Comparison of ENCODE assay signal across 28 cellular contexts in genomic region chr1:40704817-40705733, GRCh38. TPM values are rescaled to one million over a fixed set of nuclear protein-coding genes. Genes with fewer than 3 reads are reported as not detected.
A peak's percentile ranks its signal among the peaks of the same experiment; 100 is the strongest.
DNase-seq lines count a peak whose midpoint lies in the region; ATAC-seq and TF ChIP-seq lines count a peak whose summit lies in the region.
"Had no signal": no experiment of that assay in that cellular context is flagged by ENCODE, and none has a peak within 500 bp of the region (broad histone marks: within the 10 kb centered on the region; RNA-seq: fewer than 3 reads in every experiment).

No MANE protein-coding gene starts in this region.

- POLR2A ChIA-PET in activated CD4-positive, alpha-beta T cell treated with anti-CD3 and anti-CD28 coated beads for 36 hours (lab: Charles Lee): interaction anchor here (0.7 to 1.9 kb wide), 2 partner anchors 13 to 326 kb away, joined by 9 to 14 read pairs; partner anchors contain the start of gene NFYC
- POLR2A ChIA-PET in CD8-positive, alpha-beta T cell (lab: Charles Lee): interaction anchor here (1.3 to 6.0 kb wide), 2 partner anchors 11 to 13 kb away, joined by 5 to 40 read pairs; partner anchors contain the start of gene NFYC

- H3K4me3 Mint-ChIP-seq in activated CD4-positive, alpha-beta T cell treated with anti-CD3 and anti-CD28 coated beads for 36 hours: no peak overlapping the region
- H3K4me3 Mint-ChIP-seq in stimulated activated memory B cell treated with anti-CD40 and anti-IgM and Interleukin-4, amounts not matched to agents 10 μg/mL and 1 μg/mL and 100 μg/mL, for 72 hours: no peak overlapping the region
- H3K4me3 Mint-ChIP-seq in CD8-positive, alpha-beta T cell: no peak overlapping the region
- H3K4me3 Mint-ChIP-seq: activated CD8-positive, alpha-beta memory T cell treated with anti-CD3 and anti-CD28 coated beads, Interleukin-2, amount 10 ng/mL, durations not matched to agents 7 days and 5 days; activated naive CD4-positive, alpha-beta T cell treated with anti-CD3 and anti-CD28 coated beads, Interleukin-2, amount 10 ng/mL, durations not matched to agents 7 days and 5 days; activated T-cell treated with anti-CD3 and anti-CD28 coated beads, Interleukin-2, amount 50 U/mL, for 72 hours; immature natural killer cell had no signal

- no peaks in the 10 kb centered on the region for H3F3A ChIP-seq in OCI-LY1 (ENCODE audit: insufficient read depth, low read length)

- H2AFZ ChIP-seq in OCI-LY1 (ENCODE audit: low read length): no peak overlapping the region

- no peaks in the 10 kb centered on the region for H3K9me3 Mint-ChIP-seq in activated CD4-positive, alpha-beta T cell treated with anti-CD3 and anti-CD28 coated beads for 36 hours (ENCODE audit: low read depth)
- H3K9me3 Mint-ChIP-seq in stimulated activated memory B cell treated with anti-CD40 and anti-IgM and Interleukin-4, amounts not matched to agents 10 μg/mL and 1 μg/mL and 100 μg/mL, for 72 hours: no peaks in the 10 kb centered on the region
- no peaks in the 10 kb centered on the region for H3K9me3 Mint-ChIP-seq in CD8-positive, alpha-beta T cell
- H3K9me3 Mint-ChIP-seq: activated naive CD4-positive, alpha-beta T cell treated with anti-CD3 and anti-CD28 coated beads, Interleukin-2, amount 10 ng/mL, durations not matched to agents 7 days and 5 days; activated T-cell treated with anti-CD3 and anti-CD28 coated beads, Interleukin-2, amount 50 U/mL, for 72 hours; immature natural killer cell had no signal

- H3K4me2 ChIP-seq in OCI-LY1 (ENCODE audit: low read length): no peak overlapping the region; the same call in 1 of the 2 replicates
- H3K4me2 ChIP-seq: SK-N-SH had no signal

- peaks cover 72% of the 10 kb centered on the region for H3K79me2 ChIP-seq in OCI-LY1 (ENCODE audit: insufficient read depth, low read length)

- no peaks in the 10 kb centered on the region for H3K27me3 ChIP-seq in OCI-LY1 (ENCODE audit: insufficient read depth, low read length)
- H3K27me3 ChIP-seq in CD8-positive, alpha-beta T cell (ENCODE audit: insufficient read depth, low read length): no peaks in the 10 kb centered on the region
- H3K27me3 ChIP-seq: BE2C, esophagus muscularis mucosa had no signal

- no peak overlapping the region for H3K4me3 ChIP-seq in OCI-LY1 (ENCODE audit: low read depth, low read length, poor library complexity, severe bottlenecking)
- no peak overlapping the region for H3K4me3 ChIP-seq in CD8-positive, alpha-beta T cell (ENCODE audit: low read depth, low read length)
- H3K4me3 ChIP-seq: coronary artery, esophagus muscularis mucosa, lower lobe of right lung, psoas muscle had no signal

- no peak overlapping the region for H3K9ac ChIP-seq in OCI-LY1 (ENCODE audit: low read length)
- H3K9ac ChIP-seq: SK-N-SH had no signal

- peaks cover 72% of the 10 kb centered on the region for H3K4me1 ChIP-seq in OCI-LY1 (ENCODE audit: insufficient read depth, low read length, severe bottlenecking)
- H3K4me1 ChIP-seq in CD8-positive, alpha-beta T cell (ENCODE audit: insufficient read depth, low read length): peaks cover 12% of the 10 kb centered on the region
- H3K4me1 ChIP-seq: BE2C had no signal

- CTCF ChIA-PET in activated CD4-positive, alpha-beta T cell treated with anti-CD3 and anti-CD28 coated beads for 36 hours (lab: Charles Lee): interaction anchor here (1.4 to 5.6 kb wide), 2 partner anchors 13 to 14 kb away, joined by 4 to 20 read pairs; partner anchors contain the start of gene NFYC
- CTCF ChIA-PET in CD8-positive, alpha-beta T cell (lab: Charles Lee): no interaction called here

- peak overlapping the region; percentile 91 for H3K27ac ChIP-seq in OCI-LY1 (ENCODE audit: low read depth, low read length, poor library complexity, severe bottlenecking)
- no peak overlapping the region for H3K27ac ChIP-seq in CD8-positive, alpha-beta T cell (ENCODE audit: low read depth, low read length)
- H3K27ac ChIP-seq: coronary artery, esophagus muscularis mucosa, psoas muscle, VCaP had no signal

- no peaks in the 10 kb centered on the region for H3K36me3 ChIP-seq in OCI-LY1 (ENCODE audit: insufficient read depth, low read length)
- no peaks in the 10 kb centered on the region for H3K36me3 ChIP-seq in CD8-positive, alpha-beta T cell (ENCODE audit: insufficient read depth, low read length)
- H3K36me3 ChIP-seq: BE2C, esophagus muscularis mucosa, lower lobe of right lung had no signal

- H3K9me2 ChIP-seq in OCI-LY1 (ENCODE audit: low read depth, low read length): no peaks in the 10 kb centered on the region
- H3K9me2 ChIP-seq: SK-N-SH had no signal

- peaks cover 61% of the 10 kb centered on the region for H3K4me1 Mint-ChIP-seq in activated CD4-positive, alpha-beta T cell treated with anti-CD3 and anti-CD28 coated beads for 36 hours
- peaks cover 68% of the 10 kb centered on the region for H3K4me1 Mint-ChIP-seq in stimulated activated memory B cell treated with anti-CD40 and anti-IgM and Interleukin-4, amounts not matched to agents 10 μg/mL and 1 μg/mL and 100 μg/mL, for 72 hours
- H3K4me1 Mint-ChIP-seq in CD8-positive, alpha-beta T cell (ENCODE audit: low read depth): peaks cover 59% of the 10 kb centered on the region

- H3K27me3 Mint-ChIP-seq in activated CD4-positive, alpha-beta T cell treated with anti-CD3 and anti-CD28 coated beads for 36 hours: no peaks in the 10 kb centered on the region
- no peaks in the 10 kb centered on the region for H3K27me3 Mint-ChIP-seq in stimulated activated memory B cell treated with anti-CD40 and anti-IgM and Interleukin-4, amounts not matched to agents 10 μg/mL and 1 μg/mL and 100 μg/mL, for 72 hours
- H3K27me3 Mint-ChIP-seq in CD8-positive, alpha-beta T cell (ENCODE audit: low read depth): no peaks in the 10 kb centered on the region
- H3K27me3 Mint-ChIP-seq: activated CD8-positive, alpha-beta memory T cell treated with anti-CD3 and anti-CD28 coated beads, Interleukin-2, amount 10 ng/mL, durations not matched to agents 7 days and 5 days; activated naive CD4-positive, alpha-beta T cell treated with anti-CD3 and anti-CD28 coated beads, Interleukin-2, amount 10 ng/mL, durations not matched to agents 7 days and 5 days had no signal

- intact Hi-C loops in activated CD4-positive, alpha-beta T cell treated with anti-CD3 and anti-CD28 coated beads for 36 hours (cut with DNase I, micrococcal nuclease): no loop called here
- intact Hi-C loops in CD8-positive, alpha-beta T cell (cut with DNase I, micrococcal nuclease): loop anchor here in 1 of 2 experiments (1.0 kb wide), 1 partner anchor 12 kb away; no protein-coding TSS in a partner anchor

- no peaks in the 10 kb centered on the region for H4K20me1 ChIP-seq in OCI-LY1 (ENCODE audit: insufficient read depth, low read length)

- ATAC-seq in activated CD4-positive, alpha-beta T cell treated with anti-CD3 and anti-CD28 coated beads for 36 hours: no peak
- ATAC-seq in left lobe of liver: peak; percentile 9
- no peak for ATAC-seq in stimulated activated memory B cell treated with anti-CD40 and anti-IgM and Interleukin-4, amounts not matched to agents 10 μg/mL and 1 μg/mL and 100 μg/mL, for 72 hours
- no peak for ATAC-seq in CD8-positive, alpha-beta T cell
- ATAC-seq: activated CD8-positive, alpha-beta memory T cell treated with anti-CD3 and anti-CD28 coated beads, Interleukin-2, amount 10 ng/mL, durations not matched to agents 7 days and 5 days; activated T-cell treated with anti-CD3 and anti-CD28 coated beads, Interleukin-2, amount 50 U/mL, for 72 hours; lower lobe of right lung; psoas muscle had no signal

- DNase-seq in activated CD4-positive, alpha-beta T cell treated with anti-CD3 and anti-CD28 coated beads for 36 hours: no peak
- no peak for DNase-seq in activated CD4-positive, alpha-beta T cell treated with anti-CD3 and anti-CD28 coated beads for 48 hours
- DNase-seq in left lobe of liver (ENCODE audit: low spot score) (no peak), T1000 (lab: John Stamatoyannopoulos, UW) (no peak), T-helper 9 cell (no peak)
- DNase-seq in CD8-positive, alpha-beta T cell: no peak
- DNase-seq: activated CD4-positive, alpha-beta T cell treated with anti-CD3 and anti-CD28 coated beads, Interleukin-2, amount 50 U/mL, for 1 hour; activated CD8-positive, alpha-beta memory T cell treated with anti-CD3 and anti-CD28 coated beads, Interleukin-2, amount 10 ng/mL, durations not matched to agents 7 days and 5 days; activated naive CD4-positive, alpha-beta T cell treated with anti-CD3 and anti-CD28 coated beads, Interleukin-2, amount 10 ng/mL, durations not matched to agents 7 days and 5 days; activated T-cell treated with anti-CD3 and anti-CD28 coated beads, Interleukin-2, amount 50 U/mL, for 72 hours; BE2C; COR-L47; foreskin melanocyte; immature natural killer cell; KBM-7; lower lobe of right lung; NCI-H1436; NCI-H524; psoas muscle; SK-N-SH; stimulated activated CD4-positive, alpha-beta T cell treated with anti-CD3 and anti-CD28 coated beads, Interleukin-1b, Interleukin-23, amount 100 ng/mL, for 48 hours; T-helper 2 cell; trophoblast cell had no signal

- peak overlapping the region; percentile 76 for H3K27ac Mint-ChIP-seq in activated CD4-positive, alpha-beta T cell treated with anti-CD3 and anti-CD28 coated beads for 36 hours
- H3K27ac Mint-ChIP-seq in stimulated activated memory B cell treated with anti-CD40 and anti-IgM and Interleukin-4, amounts not matched to agents 10 μg/mL and 1 μg/mL and 100 μg/mL, for 72 hours: peak overlapping the region; percentile 88
- H3K27ac Mint-ChIP-seq in CD8-positive, alpha-beta T cell: no peak overlapping the region
- H3K27ac Mint-ChIP-seq: activated CD8-positive, alpha-beta memory T cell treated with anti-CD3 and anti-CD28 coated beads, Interleukin-2, amount 10 ng/mL, durations not matched to agents 7 days and 5 days; activated naive CD4-positive, alpha-beta T cell treated with anti-CD3 and anti-CD28 coated beads, Interleukin-2, amount 10 ng/mL, durations not matched to agents 7 days and 5 days; activated T-cell treated with anti-CD3 and anti-CD28 coated beads, Interleukin-2, amount 50 U/mL, for 72 hours; immature natural killer cell had no signal

- peaks cover 4% of the 10 kb centered on the region for H3K36me3 Mint-ChIP-seq in activated CD4-positive, alpha-beta T cell treated with anti-CD3 and anti-CD28 coated beads for 36 hours (ENCODE audit: low read depth)
- H3K36me3 Mint-ChIP-seq in stimulated activated memory B cell treated with anti-CD40 and anti-IgM and Interleukin-4, amounts not matched to agents 10 μg/mL and 1 μg/mL and 100 μg/mL, for 72 hours: peaks cover 7% of the 10 kb centered on the region
- peaks cover 4% of the 10 kb centered on the region for H3K36me3 Mint-ChIP-seq in CD8-positive, alpha-beta T cell
- H3K36me3 Mint-ChIP-seq: immature natural killer cell had no signal

- TF ChIP-seq CTCF in OCI-LY1 (IDR thresholded peaks at IDR 0.05; ENCODE audit: low read length): no peak
- no peak for TF ChIP-seq CTCF in CD8-positive, alpha-beta T cell (IDR thresholded peaks at IDR 0.05)

- no peaks in the 10 kb centered on the region; the same call in 1 of the 2 replicates for H3K9me3 ChIP-seq in OCI-LY1 (ENCODE audit: low read length)
- H3K9me3 ChIP-seq in CD8-positive, alpha-beta T cell (ENCODE audit: low read length): no peaks in the 10 kb centered on the region
- H3K9me3 ChIP-seq: BE2C, esophagus muscularis mucosa, lower lobe of right lung, psoas muscle, SK-N-SH had no signal

RNA-seq across cellular contexts. Expression of gene NFYC, which starts 13.6 kb away (rescaled TPM):
- 10 to 100 TPM; 53.6 to 85.4 TPM for total RNA-seq in activated CD4-positive, alpha-beta T cell treated with anti-CD3 and anti-CD28 coated beads for 36 hours
- total RNA-seq in left lobe of liver: 26.8 TPM
- 10 to 100 TPM; 31.3 to 31.6 TPM for total RNA-seq in CD8-positive, alpha-beta T cell

RNA-seq across cellular contexts. Expression of gene RIMS3, which starts 39.6 kb away (rescaled TPM):
- 1 to 10 TPM; 2.7 TPM for total RNA-seq in activated CD4-positive, alpha-beta T cell treated with anti-CD3 and anti-CD28 coated beads for 36 hours
- 1.0 TPM for total RNA-seq in left lobe of liver
- under 1 TPM; 0.64 to 0.68 TPM for total RNA-seq in CD8-positive, alpha-beta T cell
